In the genomic region with DNA sequence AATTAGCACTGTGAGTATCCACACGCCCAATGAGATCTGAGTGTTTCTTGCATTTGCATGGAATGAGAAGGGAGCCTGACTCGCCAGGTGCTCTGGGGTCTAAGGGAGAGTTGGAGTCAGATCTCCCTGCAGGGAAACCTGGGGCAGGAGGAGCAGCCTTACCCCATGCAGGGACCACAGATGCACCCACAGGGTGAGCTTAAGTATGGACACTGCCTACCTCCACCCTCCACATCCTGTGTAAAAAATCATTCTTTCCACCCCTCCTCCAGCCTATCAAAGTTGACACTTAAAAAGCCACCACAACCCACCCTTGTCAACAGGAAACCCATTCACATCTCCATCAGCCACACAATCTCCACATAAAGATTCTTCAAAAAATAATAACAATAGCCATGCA, we compare ENCODE assay signal across 17 cellular contexts.
A peak's percentile ranks its signal among the peaks of the same experiment; 100 is the strongest.
DNase-seq lines count a peak whose midpoint lies in the region; ATAC-seq and TF ChIP-seq lines count a peak whose summit lies in the region.
"Had no signal": no experiment of that assay in that cellular context is flagged by ENCODE, and none has a peak within 500 bp of the region (broad histone marks: within the 10 kb centered on the region; RNA-seq: fewer than 3 reads in every experiment).

No MANE protein-coding gene starts in this region.

- CTCF ChIA-PET in activated CD4-positive, alpha-beta T cell treated with anti-CD3 and anti-CD28 coated beads, Interleukin-2, amount 10 ng/mL, durations not matched to agents 7 days and 5 days (lab: Charles Lee), result interaction anchor here (1.2 to 2.7 kb wide), 3 partner anchors 10 to 28 kb away, joined by 3 to 10 read pairs (median 6); no protein-coding TSS in a partner anchor
- CTCF ChIA-PET in CD8-positive, alpha-beta T cell (lab: Charles Lee), result interaction anchor here (1.2 to 20.8 kb wide), 7 partner anchors 11 to 75 kb away, joined by 6 to 281 read pairs (median 23); no protein-coding TSS in a partner anchor
- CTCF ChIA-PET in naive thymus-derived CD4-positive, alpha-beta T cell (lab: Charles Lee), result interaction anchor here (0.9 to 16.4 kb wide), 7 partner anchors 11 to 61 kb away, joined by 3 to 322 read pairs (median 3); no protein-coding TSS in a partner anchor

- intact Hi-C loops in CD8-positive, alpha-beta T cell (cut with DNase I, micrococcal nuclease), result no loop called here
- intact Hi-C loops in naive thymus-derived CD4-positive, alpha-beta T cell (cut with micrococcal nuclease), result loop anchor here in 1 of 2 donors (1.0 to 10.0 kb wide), 3 partner anchors 28 to 424 kb away; no protein-coding TSS in a partner anchor
- intact Hi-C loops in testis (cut with DNase I; ENCODE audit: low total_unique reads), result no loop called here

- no peaks in the 10 kb centered on the region for H3K27me3 Mint-ChIP-seq in activated CD4-positive, alpha-beta T cell treated with anti-CD3 and anti-CD28 coated beads, Interleukin-2, amount 10 ng/mL, durations not matched to agents 7 days and 5 days
- H3K27me3 Mint-ChIP-seq in CD8-positive, alpha-beta T cell (ENCODE audit: low read depth), result no peaks in the 10 kb centered on the region
- H3K27me3 Mint-ChIP-seq in naive thymus-derived CD4-positive, alpha-beta T cell, result peaks cover 0 to 4% (median 0%) of the 10 kb centered on the region in 5 donors

- H3K36me3 ChIP-seq in CD8-positive, alpha-beta T cell (ENCODE audit: insufficient read depth, low read length), result no peaks in the 10 kb centered on the region
- H3K36me3 ChIP-seq in naive thymus-derived CD4-positive, alpha-beta T cell (ENCODE audit: control insufficient read depth in 2 of 3, insufficient read depth in 3 of 3, low read length in 3 of 3), result no peaks in the 10 kb centered on the region
- H3K36me3 ChIP-seq in testis (ENCODE audit: low read depth, missing control alignments), result no peaks in the 10 kb centered on the region
- H3K36me3 ChIP-seq: ascending aorta, esophagus squamous epithelium, prostate gland, uterus had no signal

- TF ChIP-seq CTCF in CD8-positive, alpha-beta T cell (IDR thresholded peaks at IDR 0.05), result no peak
- TF ChIP-seq CTCF in testis (IDR thresholded peaks at IDR 0.05), result no peak

- peaks cover 96% of the 10 kb centered on the region for H3K4me1 ChIP-seq in CD8-positive, alpha-beta T cell (ENCODE audit: insufficient read depth, low read length)
- H3K4me1 ChIP-seq in naive thymus-derived CD4-positive, alpha-beta T cell (ENCODE audit: control insufficient read depth in 2 of 2, insufficient read depth in 2 of 2, low read length in 2 of 2), result peaks cover 84 to 86% of the 10 kb centered on the region in 2 donors
- no peaks in the 10 kb centered on the region for H3K4me1 ChIP-seq in testis
- H3K4me1 ChIP-seq: A549, ascending aorta, prostate gland, uterus had no signal

- H3K4me1 Mint-ChIP-seq in activated CD4-positive, alpha-beta T cell treated with anti-CD3 and anti-CD28 coated beads, Interleukin-2, amount 10 ng/mL, durations not matched to agents 7 days and 5 days, result peaks cover 93% of the 10 kb centered on the region
- H3K4me1 Mint-ChIP-seq in CD8-positive, alpha-beta T cell (ENCODE audit: low read depth), result peaks cover 98% of the 10 kb centered on the region
- H3K4me1 Mint-ChIP-seq in naive thymus-derived CD4-positive, alpha-beta T cell, result peaks cover 86 to 99% (median 98%) of the 10 kb centered on the region in 7 donors

- WGBS in testis, 2 donors, result 86 to 100% methylated on average over 2 of the region's 2 CpGs

- H3K27ac ChIP-seq in CD8-positive, alpha-beta T cell (ENCODE audit: low read depth, low read length), result peak overlapping the region; percentile 48
- H3K27ac ChIP-seq in naive thymus-derived CD4-positive, alpha-beta T cell (ENCODE audit: low read depth, low read length), result peak overlapping the region; percentile 66
- no peak overlapping the region for H3K27ac ChIP-seq in testis
- H3K27ac ChIP-seq: A549, ascending aorta, coronary artery, prostate gland, uterus had no signal

- peak overlapping the region; percentile 51 for H3K4me3 ChIP-seq in CD8-positive, alpha-beta T cell (ENCODE audit: low read depth, low read length)
- peak overlapping the region; percentile 50 for H3K4me3 ChIP-seq in naive thymus-derived CD4-positive, alpha-beta T cell (ENCODE audit: low read length)
- H3K4me3 ChIP-seq in testis, result no peak overlapping the region
- H3K4me3 ChIP-seq: A549, ascending aorta, coronary artery, esophagus squamous epithelium, prostate gland, uterus had no signal

- peak; percentile 79 for DNase-seq in activated CD4-positive, alpha-beta T cell treated with anti-CD3 and anti-CD28 coated beads, Interleukin-2, amount 10 ng/mL, durations not matched to agents 7 days and 5 days
- DNase-seq in activated CD4-positive, alpha-beta T cell treated with anti-CD3 and anti-CD28 coated beads for 4 hours, result no peak
- peak in 6 of 7 experiments; percentile 22 to 85 (median 52) for DNase-seq in CD8-positive, alpha-beta T cell
- peak; percentile 30 for DNase-seq in activated T-helper 1 cell treated with Interleukin-2 at 50 U/mL for 16 hours (ENCODE audit: low read depth)
- DNase-seq in naive thymus-derived CD4-positive, alpha-beta T cell, result peak in 8 of 9 donors; percentile 16 to 81 (median 76)
- DNase-seq in ACHN, result no peak
- DNase-seq in testis, result no peak
- DNase-seq in Ammon's horn (ENCODE audit: low spot score), result no peak
- DNase-seq: activated CD4-positive, alpha-beta T cell treated with anti-CD3 and anti-CD28 coated beads, Interleukin-2, amount 50 U/mL, for 4 hours; esophagus squamous epithelium; NCI-H1048; NCI-H82; uterus had no signal

- no peaks in the 10 kb centered on the region for H3K9me3 ChIP-seq in CD8-positive, alpha-beta T cell (ENCODE audit: low read length)
- H3K9me3 ChIP-seq in naive thymus-derived CD4-positive, alpha-beta T cell (ENCODE audit: control insufficient read depth in 2 of 3, low read length in 3 of 3), result no peaks in the 10 kb centered on the region
- no peaks in the 10 kb centered on the region for H3K9me3 ChIP-seq in testis
- H3K9me3 ChIP-seq: A549, ascending aorta, esophagus squamous epithelium, prostate gland, uterus had no signal

- H3K27me3 ChIP-seq in CD8-positive, alpha-beta T cell (ENCODE audit: insufficient read depth, low read length), result no peaks in the 10 kb centered on the region
- no peaks in the 10 kb centered on the region for H3K27me3 ChIP-seq in naive thymus-derived CD4-positive, alpha-beta T cell (ENCODE audit: control insufficient read depth in 2 of 2, insufficient read depth in 2 of 2, low read length in 2 of 2)
- H3K27me3 ChIP-seq in testis, result no peaks in the 10 kb centered on the region
- H3K27me3 ChIP-seq: ascending aorta, uterus had no signal

- H3K4me3 Mint-ChIP-seq in activated CD4-positive, alpha-beta T cell treated with anti-CD3 and anti-CD28 coated beads, Interleukin-2, amount 10 ng/mL, durations not matched to agents 7 days and 5 days, result peak overlapping the region; percentile 70
- peak overlapping the region; percentile 75 for H3K4me3 Mint-ChIP-seq in CD8-positive, alpha-beta T cell
- H3K4me3 Mint-ChIP-seq in naive thymus-derived CD4-positive, alpha-beta T cell, result peak overlapping the region; percentile 55 to 88 (median 80)

- no peak for TF ChIP-seq POLR2A in testis (IDR thresholded peaks at IDR 0.05)

- ATAC-seq in CD8-positive, alpha-beta T cell, result peak; percentile 78
- ATAC-seq in naive thymus-derived CD4-positive, alpha-beta T cell, result peak; percentile 83
- ATAC-seq: A549 had no signal

- no peaks in the 10 kb centered on the region for H3K9me3 Mint-ChIP-seq in activated CD4-positive, alpha-beta T cell treated with anti-CD3 and anti-CD28 coated beads, Interleukin-2, amount 10 ng/mL, durations not matched to agents 7 days and 5 days
- no peaks in the 10 kb centered on the region for H3K9me3 Mint-ChIP-seq in CD8-positive, alpha-beta T cell
- H3K9me3 Mint-ChIP-seq in naive thymus-derived CD4-positive, alpha-beta T cell, result peaks cover 0 to 5% (median 0%) of the 10 kb centered on the region in 11 donors

- H3K36me3 Mint-ChIP-seq in activated CD4-positive, alpha-beta T cell treated with anti-CD3 and anti-CD28 coated beads, Interleukin-2, amount 10 ng/mL, durations not matched to agents 7 days and 5 days (ENCODE audit: low read depth), result peaks cover 23% of the 10 kb centered on the region
- no peaks in the 10 kb centered on the region for H3K36me3 Mint-ChIP-seq in CD8-positive, alpha-beta T cell
- H3K36me3 Mint-ChIP-seq in naive thymus-derived CD4-positive, alpha-beta T cell, result peaks cover 0 to 6% (median 0%) of the 10 kb centered on the region in 5 donors

- peak overlapping the region; percentile 98 for H3K27ac Mint-ChIP-seq in activated CD4-positive, alpha-beta T cell treated with anti-CD3 and anti-CD28 coated beads, Interleukin-2, amount 10 ng/mL, durations not matched to agents 7 days and 5 days
- H3K27ac Mint-ChIP-seq in CD8-positive, alpha-beta T cell, result peak overlapping the region; percentile 93
- H3K27ac Mint-ChIP-seq in naive thymus-derived CD4-positive, alpha-beta T cell, result peak overlapping the region; percentile 84 to 99 (median 91)

- POLR2A ChIA-PET in activated CD4-positive, alpha-beta T cell treated with anti-CD3 and anti-CD28 coated beads, Interleukin-2, amount 10 ng/mL, durations not matched to agents 7 days and 5 days (lab: Charles Lee), result no interaction called here
- POLR2A ChIA-PET in CD8-positive, alpha-beta T cell (lab: Charles Lee), result interaction anchor here (0.5 to 3.8 kb wide), 13 partner anchors 9 to 299 kb away, joined by 3 to 27 read pairs (median 4); no protein-coding TSS in a partner anchor
- POLR2A ChIA-PET in naive thymus-derived CD4-positive, alpha-beta T cell (lab: Charles Lee), result interaction anchor here (0.9 to 10.4 kb wide), 9 partner anchors 9 to 53 kb away, joined by 3 to 96 read pairs (median 5); no protein-coding TSS in a partner anchor

- in situ Hi-C loops in ACHN (cut with HindIII; ENCODE audit: low pct_ligation_motif_present, low pct_unique_long_range_greater_than_20kb, low sequenced_read_pairs), result no loop called here

Comparison
In these comparisons a context has a peak if more than half of its experiments do, and no peak if none do; other contexts are left out.
1. DNase-seq: peak in activated CD4-positive, alpha-beta T cell treated with anti-CD3 and anti-CD28 coated beads, Interleukin-2, amount 10 ng/mL, durations not matched to agents 7 days and 5 days (single experiment), CD8-positive, alpha-beta T cell (6 of 7), activated T-helper 1 cell treated with Interleukin-2 at 50 U/mL for 16 hours (single experiment) and naive thymus-derived CD4-positive, alpha-beta T cell (8 of 9); none in activated CD4-positive, alpha-beta T cell treated with anti-CD3 and anti-CD28 coated beads for 4 hours (0 of 2), ACHN (single experiment), testis (single experiment) and Ammon's horn (single experiment).
2. H3K27ac ChIP-seq: peak in CD8-positive, alpha-beta T cell (single experiment) and naive thymus-derived CD4-positive, alpha-beta T cell (single experiment); none in testis (0 of 2).
3. H3K4me3 ChIP-seq: peak in CD8-positive, alpha-beta T cell (single experiment) and naive thymus-derived CD4-positive, alpha-beta T cell (single experiment); none in testis (0 of 2).
4. Peak in every context shown above with its lines, with median percentiles within 50 percentile points of each other: H3K27ac Mint-ChIP-seq and H3K4me3 Mint-ChIP-seq.